21 cellular contexts compared by ENCODE assay signal in genomic region chr14:63644741-63645140, GRCh38. TPM values are rescaled to one million over a fixed set of nuclear protein-coding genes. Genes with fewer than 3 reads are reported as not detected.
A peak's percentile ranks its signal among the peaks of the same experiment; 100 is the strongest.
DNase-seq lines count a peak whose midpoint lies in the region; ATAC-seq, FAIRE-seq and TF ChIP-seq lines count a peak whose summit lies in the region.
"Had no signal": no experiment of that assay in that cellular context is flagged by ENCODE, and none has a peak within 500 bp of the region (broad histone marks: within the 10 kb centered on the region; RNA-seq: fewer than 3 reads in every experiment).

No MANE protein-coding gene starts in this region.

- H2AFZ ChIP-seq in PC-3 (ENCODE audit: low read length) (no peak overlapping the region), smooth muscle cell (ENCODE audit: low read depth) (no peak overlapping the region)

- H3K4me3 Mint-ChIP-seq in activated CD8-positive, alpha-beta memory T cell treated with anti-CD3 and anti-CD28 coated beads, Interleukin-2, amount 10 ng/mL, durations not matched to agents 7 days and 5 days: no peak overlapping the region
- no peak overlapping the region for H3K4me3 Mint-ChIP-seq in CD4-positive, CD25-positive, alpha-beta regulatory T cell

- no peaks in the 10 kb centered on the region for H3K9me2 ChIP-seq in PC-3 (replicated peaks; ENCODE audit: low read length)

- H3K4me2 ChIP-seq in PC-3 (ENCODE audit: low read length) (no peak overlapping the region), smooth muscle cell (no peak overlapping the region)

- H3K4me1 Mint-ChIP-seq in activated CD8-positive, alpha-beta memory T cell treated with anti-CD3 and anti-CD28 coated beads, Interleukin-2, amount 10 ng/mL, durations not matched to agents 7 days and 5 days: peaks cover 17% of the 10 kb centered on the region
- peaks cover 0 to 68% (median 10%) of the 10 kb centered on the region in 4 donors for H3K4me1 Mint-ChIP-seq in CD4-positive, CD25-positive, alpha-beta regulatory T cell

- DNase-seq in activated CD8-positive, alpha-beta memory T cell treated with anti-CD3 and anti-CD28 coated beads, Interleukin-2, amount 10 ng/mL, durations not matched to agents 7 days and 5 days: no peak
- DNase-seq in activated CD8-positive, alpha-beta memory T cell treated with anti-CD3 and anti-CD28 coated beads for 24 hours: no peak
- no peak for DNase-seq in CD4-positive, CD25-positive, alpha-beta regulatory T cell
- DNase-seq in PC-3 (peak; percentile 15), bronchial epithelial cell (ENCODE audit: low read depth) (peak; percentile 26), smooth muscle cell (lab: John Stamatoyannopoulos, UW; ENCODE audit: unreplicated experiment) (no peak)
- DNase-seq: EL, GF-D8, Kasumi-1, MG63, NCI-H1417, NCI-H1694 treated with DMSO at 0.1 percent for 48 hours, NCI-H2081 treated with DMSO at 0.1 percent for 48 hours, NCI-H2171 treated with DMSO at 0.1 percent for 48 hours, NCI-H524 treated with DMSO at 0.1 percent for 48 hours, NCI-H82 had no signal

- H3K4me1 ChIP-seq in CD4-positive, CD25-positive, alpha-beta regulatory T cell (ENCODE audit: control insufficient read depth, insufficient read depth, low read length, poor library complexity, severe bottlenecking): peaks cover 33% of the 10 kb centered on the region
- H3K4me1 ChIP-seq in PC-3 (ENCODE audit: insufficient read depth, low read length) (peaks cover 13% of the 10 kb centered on the region), smooth muscle cell (ENCODE audit: low read depth) (peaks cover 4% of the 10 kb centered on the region)

- BruUV-seq in PC-3 (replicated peaks; lab: Mats Ljungman, UMichigan): no TSS peak

- H3K9ac ChIP-seq in PC-3 (ENCODE audit: low read length) (no peak overlapping the region), smooth muscle cell (ENCODE audit: low read depth) (no peak overlapping the region)

- peaks cover 3% of the 10 kb centered on the region for H3K36me3 Mint-ChIP-seq in activated CD8-positive, alpha-beta memory T cell treated with anti-CD3 and anti-CD28 coated beads, Interleukin-2, amount 10 ng/mL, durations not matched to agents 7 days and 5 days
- H3K36me3 Mint-ChIP-seq in CD4-positive, CD25-positive, alpha-beta regulatory T cell: peaks cover 17% of the 10 kb centered on the region

- H3K4me3 ChIP-seq in CD4-positive, CD25-positive, alpha-beta regulatory T cell (ENCODE audit: low read depth, low read length): no peak overlapping the region
- H3K4me3 ChIP-seq in PC-3 (ENCODE audit: low read length): no peak overlapping the region
- H3K4me3 ChIP-seq in bronchial epithelial cell (ENCODE audit: low read depth, low read length): no peak overlapping the region
- no peak overlapping the region for H3K4me3 ChIP-seq in smooth muscle cell
- H3K4me3 ChIP-seq: MG63 had no signal

- ATAC-seq in activated CD8-positive, alpha-beta memory T cell treated with anti-CD3 and anti-CD28 coated beads, Interleukin-2, amount 10 ng/mL, durations not matched to agents 7 days and 5 days: no peak
- ATAC-seq in CD4-positive, CD25-positive, alpha-beta regulatory T cell (ENCODE audit: low read depth in 2 of 2): no peak
- ATAC-seq in PC-3 (no peak), HG02798 (IDR thresholded peaks at IDR 0.05; ENCODE audit: poor library complexity, unreplicated experiment) (no peak), HG02973 (IDR thresholded peaks at IDR 0.05; ENCODE audit: unreplicated experiment) (no peak)
- ATAC-seq: Right ventricle myocardium inferior had no signal

- FAIRE-seq in bronchial epithelial cell (lab: Jason Lieb, UNC): no peak
- FAIRE-seq: A204.1 had no signal

- H4K20me1 ChIP-seq in PC-3 (ENCODE audit: low read length) (no peaks in the 10 kb centered on the region), smooth muscle cell (ENCODE audit: low read depth) (no peaks in the 10 kb centered on the region)

- TF ChIP-seq CTCF in PC-3 (conservative IDR thresholded peaks at IDR 0.05; ENCODE audit: low read depth, low read length) (no peak), bronchial epithelial cell (IDR thresholded peaks at IDR 0.05; ENCODE audit: insufficient read depth, low read length, severe bottlenecking) (no peak), smooth muscle cell (IDR thresholded peaks at IDR 0.05; ENCODE audit: borderline replicate concordance, insufficient read depth, poor library complexity, severe bottlenecking) (no peak)

- H3K79me2 ChIP-seq in PC-3 (ENCODE audit: low read length) (peaks cover 21% of the 10 kb centered on the region), smooth muscle cell (ENCODE audit: low read depth) (peaks cover 8% of the 10 kb centered on the region)

- H3F3A ChIP-seq in PC-3 (ENCODE audit: low read length, unreplicated experiment) (no peaks in the 10 kb centered on the region), smooth muscle cell (ENCODE audit: low read depth) (peaks cover 4% of the 10 kb centered on the region)

- 95% methylated on average over 2 of the region's 2 CpGs for WGBS in smooth muscle cell (ENCODE audit: low lambda C conversion rate)

- peaks cover under 1% of the 10 kb centered on the region for H3K36me3 ChIP-seq in CD4-positive, CD25-positive, alpha-beta regulatory T cell (ENCODE audit: control insufficient read depth, insufficient read depth, low read length)
- no peaks in the 10 kb centered on the region; the same call in 1 of the 2 replicates for H3K36me3 ChIP-seq in PC-3 (ENCODE audit: low read depth, low read length)
- H3K36me3 ChIP-seq in bronchial epithelial cell (ENCODE audit: control insufficient read depth, insufficient read depth, low read length): no peaks in the 10 kb centered on the region
- no peaks in the 10 kb centered on the region for H3K36me3 ChIP-seq in smooth muscle cell (ENCODE audit: low read depth)

- H3K27ac Mint-ChIP-seq in activated CD8-positive, alpha-beta memory T cell treated with anti-CD3 and anti-CD28 coated beads, Interleukin-2, amount 10 ng/mL, durations not matched to agents 7 days and 5 days: peak overlapping the region; percentile 28
- peak overlapping the region in 2 of 3 donors; percentile 48 to 74 for H3K27ac Mint-ChIP-seq in CD4-positive, CD25-positive, alpha-beta regulatory T cell

- intact Hi-C loops in PC-3 (cut with micrococcal nuclease): loop anchor here (5.0 kb wide), 5 partner anchors 68 to 348 kb away; partner anchors contain the start of gene SYNE2

- peak overlapping the region; percentile 14 for H3K27ac ChIP-seq in CD4-positive, CD25-positive, alpha-beta regulatory T cell (ENCODE audit: insufficient read depth, low read length, poor library complexity, severe bottlenecking)
- no peak overlapping the region for H3K27ac ChIP-seq in PC-3 (ENCODE audit: low read length)
- no peak overlapping the region for H3K27ac ChIP-seq in smooth muscle cell (ENCODE audit: low read depth)
- H3K27ac ChIP-seq: C4-2B had no signal

- POLR2A ChIA-PET in PC-3 (lab: Charles Lee; ENCODE audit: unreplicated experiment): no interaction called here

- H3K27me3 ChIP-seq in CD4-positive, CD25-positive, alpha-beta regulatory T cell (ENCODE audit: control insufficient read depth, insufficient read depth, low read length): no peaks in the 10 kb centered on the region
- H3K27me3 ChIP-seq in PC-3 (ENCODE audit: low read length) (no peaks in the 10 kb centered on the region), bronchial epithelial cell (ENCODE audit: control insufficient read depth, insufficient read depth, low read length) (no peaks in the 10 kb centered on the region), smooth muscle cell (ENCODE audit: low read depth) (no peaks in the 10 kb centered on the region)
- H3K27me3 ChIP-seq: MG63 had no signal

- no peaks in the 10 kb centered on the region for H3K9me3 ChIP-seq in CD4-positive, CD25-positive, alpha-beta regulatory T cell (ENCODE audit: control insufficient read depth in 2 of 2, low read length in 2 of 2)
- H3K9me3 ChIP-seq in PC-3 (ENCODE audit: low read length) (no peaks in the 10 kb centered on the region), smooth muscle cell (replicated peaks; ENCODE audit: low read depth) (no peaks in the 10 kb centered on the region)
- H3K9me3 ChIP-seq: MG63 had no signal

- CTCF ChIA-PET in activated CD8-positive, alpha-beta memory T cell treated with anti-CD3 and anti-CD28 coated beads, Interleukin-2, amount 10 ng/mL, durations not matched to agents 7 days and 5 days (lab: Charles Lee): no interaction called here
- CTCF ChIA-PET in PC-3 (lab: Charles Lee): no interaction called here

- no peaks in the 10 kb centered on the region for H3K9me3 Mint-ChIP-seq in activated CD8-positive, alpha-beta memory T cell treated with anti-CD3 and anti-CD28 coated beads, Interleukin-2, amount 10 ng/mL, durations not matched to agents 7 days and 5 days (ENCODE audit: low read depth)
- H3K9me3 Mint-ChIP-seq in CD4-positive, CD25-positive, alpha-beta regulatory T cell: no peaks in the 10 kb centered on the region

- no peaks in the 10 kb centered on the region for H3K27me3 Mint-ChIP-seq in activated CD8-positive, alpha-beta memory T cell treated with anti-CD3 and anti-CD28 coated beads, Interleukin-2, amount 10 ng/mL, durations not matched to agents 7 days and 5 days
- no peaks in the 10 kb centered on the region for H3K27me3 Mint-ChIP-seq in CD4-positive, CD25-positive, alpha-beta regulatory T cell

RNA-seq across cellular contexts. Expression of gene WDR89, which starts 3.1 kb away (rescaled TPM):
- total RNA-seq in activated CD8-positive, alpha-beta memory T cell treated with anti-CD3 and anti-CD28 coated beads, Interleukin-2, amount 10 ng/mL, durations not matched to agents 7 days and 5 days: 10 to 100 TPM; 19.5 to 26.0 TPM
- 14.6 TPM for total RNA-seq in CD4-positive, CD25-positive, alpha-beta regulatory T cell
- polyA plus RNA-seq in CD4-positive, CD25-positive, alpha-beta regulatory T cell: 10 to 100 TPM; 15.5 to 21.5 (median 20.2) TPM
- total RNA-seq in PC-3 (2014; rRNA removed) (12.1 and 19.0 TPM in 2 replicates), bronchial epithelial cell (15.1 and 20.0 TPM in 2 replicates), smooth muscle cell (8.9 and 10.0 TPM in 2 replicates)
- 6.3 and 6.4 TPM in 2 replicates for polyA plus RNA-seq in smooth muscle cell

Comparison
In these comparisons a context has a peak if more than half of its experiments do, and no peak if none do; other contexts are left out.
1. DNase-seq: peak in PC-3 (single experiment) and bronchial epithelial cell (single experiment); none in activated CD8-positive, alpha-beta memory T cell treated with anti-CD3 and anti-CD28 coated beads, Interleukin-2, amount 10 ng/mL, durations not matched to agents 7 days and 5 days (single experiment), activated CD8-positive, alpha-beta memory T cell treated with anti-CD3 and anti-CD28 coated beads for 24 hours (single experiment), CD4-positive, CD25-positive, alpha-beta regulatory T cell (0 of 3) and smooth muscle cell (single experiment).